Comparison of ENCODE assay signal across 15 cellular contexts in genomic region chr5:167378894-167379723, GRCh38.
A peak's percentile ranks its signal among the peaks of the same experiment; 100 is the strongest.
DNase-seq lines count a peak whose midpoint lies in the region; ATAC-seq and TF ChIP-seq lines count a peak whose summit lies in the region.
"Had no signal": no experiment of that assay in that cellular context is flagged by ENCODE, and none has a peak within 500 bp of the region (broad histone marks: within the 10 kb centered on the region; RNA-seq: fewer than 3 reads in every experiment).

No MANE protein-coding gene starts in this region.

- H3F3A ChIP-seq in GM23338 (replicated peaks; ENCODE audit: low read depth), result no peaks in the 10 kb centered on the region

- CTCF ChIA-PET in T-cell (lab: Charles Lee) (interaction anchor here in 1 of 2 donors (0.7 kb wide), 1 partner anchor 78 kb away, joined by 5 read pairs; no protein-coding TSS in a partner anchor), GM10248 (lab: Yijun Ruan, JAX) (interaction anchor here (1.5 kb wide), 1 partner anchor 21 kb away, joined by 3 read pairs; no protein-coding TSS in a partner anchor)

- H3K4me3 ChIP-seq in GM23338 (no peak overlapping the region), body of pancreas (no peak overlapping the region), prostate gland (no peak overlapping the region)

- intact Hi-C loops in body of pancreas (cut with DNase I), result no loop called here
- intact Hi-C loops in left colon (cut with DNase I, micrococcal nuclease), result loop anchor here in 1 of 2 donors (10.0 kb wide), 1 partner anchor 596 kb away; no protein-coding TSS in a partner anchor
- intact Hi-C loops in prostate gland (cut with DNase I), result no loop called here

- TF ChIP-seq POLR2A in body of pancreas (IDR thresholded peaks at IDR 0.05) (no peak), prostate gland (IDR thresholded peaks at IDR 0.05) (no peak)

- no peaks in the 10 kb centered on the region for H3K79me2 ChIP-seq in GM23338 (replicated peaks; ENCODE audit: insufficient read depth)

- POLR2A ChIA-PET in T-cell (lab: Charles Lee) (no interaction called here), GM10248 (lab: Yijun Ruan, JAX) (no interaction called here)

- H3K36me3 Mint-ChIP-seq in GM23338 (ENCODE audit: low read depth) (no peaks in the 10 kb centered on the region), T-cell (no peaks in the 10 kb centered on the region)
- H3K36me3 Mint-ChIP-seq: CD4-positive, CD25-positive, alpha-beta regulatory T cell had no signal

- H3K36me3 ChIP-seq in GM23338 (ENCODE audit: insufficient read depth) (no peaks in the 10 kb centered on the region), body of pancreas (replicated peaks in 1 of 2; ENCODE audit: insufficient read depth in 1 of 2, low read depth in 2 of 2) (no peaks in the 10 kb centered on the region), prostate gland (no peaks in the 10 kb centered on the region)

- H3K9me3 ChIP-seq in body of pancreas (no peaks in the 10 kb centered on the region), prostate gland (no peaks in the 10 kb centered on the region)

- H3K4me1 ChIP-seq in GM23338 (ENCODE audit: insufficient read depth) (peaks cover 14% of the 10 kb centered on the region; the same call in 1 of the 2 replicates), body of pancreas (no peaks in the 10 kb centered on the region), prostate gland (replicated peaks) (no peaks in the 10 kb centered on the region)

- H3K9me3 Mint-ChIP-seq in GM23338 (no peaks in the 10 kb centered on the region), T-cell (peaks cover 9 to 17% (median 9%) of the 10 kb centered on the region in 3 donors)

- peaks cover 5% of the 10 kb centered on the region for H3K27me3 Mint-ChIP-seq in GM23338 (ENCODE audit: insufficient read depth, low read depth, poor library complexity)
- no peaks in the 10 kb centered on the region for H3K27me3 Mint-ChIP-seq in T-cell
- H3K27me3 Mint-ChIP-seq: CD4-positive, CD25-positive, alpha-beta regulatory T cell had no signal

- H3K4me3 Mint-ChIP-seq in GM23338, result no peak overlapping the region
- no peak overlapping the region for H3K4me3 Mint-ChIP-seq in T-cell
- H3K4me3 Mint-ChIP-seq: CD4-positive, CD25-positive, alpha-beta regulatory T cell had no signal

- no peaks in the 10 kb centered on the region for H3K9me2 ChIP-seq in GM23338 (ENCODE audit: insufficient read depth)

- H3K27me3 ChIP-seq in GM23338 (ENCODE audit: insufficient read depth), result no peaks in the 10 kb centered on the region
- no peaks in the 10 kb centered on the region for H3K27me3 ChIP-seq in body of pancreas
- no peaks in the 10 kb centered on the region for H3K27me3 ChIP-seq in prostate gland (replicated peaks; ENCODE audit: insufficient read depth)

- 42 to 74% methylated on average over 9 of the region's 9 CpGs for WGBS in body of pancreas, 2 donors
- WGBS in prostate gland, result 16% methylated on average over 9 of the region's 9 CpGs

- H3K4me1 Mint-ChIP-seq in GM23338 (peaks cover 21% of the 10 kb centered on the region), T-cell (no peaks in the 10 kb centered on the region)
- H3K4me1 Mint-ChIP-seq: CD4-positive, CD25-positive, alpha-beta regulatory T cell had no signal

- H3K27ac Mint-ChIP-seq in GM23338 (peak overlapping the region; percentile 51; the same call in 1 of the 2 replicates), T-cell (no peak overlapping the region)
- H3K27ac Mint-ChIP-seq: CD4-positive, CD25-positive, alpha-beta regulatory T cell had no signal

- DNase-seq in GM23338 (ENCODE audit: low spot score), result peak; percentile 32
- peak in 3 of 4 donors; percentile 22 to 60 (median 28) for DNase-seq in body of pancreas
- peak; percentile 29 to 36 for DNase-seq in left colon
- DNase-seq in prostate gland (ENCODE audit: low spot score), result peak; percentile 64
- DNase-seq in T-cell, result no peak
- no peak for DNase-seq in GM10248 (ENCODE audit: extremely low spot score)
- no peak for DNase-seq in NOMO-1 (lab: John Stamatoyannopoulos, UW; ENCODE audit: unreplicated experiment in 2 of 2)
- no peak for DNase-seq in cerebellum (ENCODE audit: low spot score)
- DNase-seq: ACHN; CD4-positive, CD25-positive, alpha-beta regulatory T cell; NCI-H1092; NCI-H345; NCI-H748 treated with DMSO at 0.1 percent for 48 hours had no signal

- peak overlapping the region; percentile 45; the same call in 1 of the 2 replicates for H2AFZ ChIP-seq in GM23338

- TF ChIP-seq CTCF in GM23338 (conservative IDR thresholded peaks at IDR 0.05; ENCODE audit: low read depth in 2 of 2) (no peak), body of pancreas (IDR thresholded peaks at IDR 0.05) (no peak), prostate gland (IDR thresholded peaks at IDR 0.05) (no peak), GM10248 (IDR thresholded peaks at IDR 0.05; ENCODE audit: control extremely low read depth, extremely low read depth, low read depth, missing control alignments) (no peak)

- H3K27ac ChIP-seq in GM23338 (ENCODE audit: low read depth) (no peak overlapping the region), body of pancreas (no peak overlapping the region), prostate gland (no peak overlapping the region)

- no peaks in the 10 kb centered on the region for H4K20me1 ChIP-seq in GM23338 (replicated peaks; ENCODE audit: insufficient read depth)

- ATAC-seq in GM23338, result no peak
- ATAC-seq in body of pancreas, result no peak
- peak; percentile 85 for ATAC-seq in left colon
- no peak for ATAC-seq in T-cell (replicated peaks in 1 of 4)
- ATAC-seq: Panc1, Right ventricle myocardium inferior had no signal

- no peak overlapping the region for H3K4me2 ChIP-seq in GM23338

TF ChIP-seq in GM23338, 12 proteins besides CTCF, POLR2A, EP300 and RAD21:
- TF ChIP-seq CREB1 (CRISPR knock-in tag; IDR thresholded peaks at IDR 0.05; ENCODE audit: low read depth) (no peak), EZH2phosphoT487 (IDR thresholded peaks at IDR 0.05; ENCODE audit: unreplicated experiment) (no peak), ZNF114 (CRISPR knock-in tag; IDR thresholded peaks at IDR 0.05) (no peak)

Comparison
In these comparisons a context has a peak if more than half of its experiments do, and no peak if none do; other contexts are left out.
1. DNase-seq: peak in GM23338 (single experiment), body of pancreas (3 of 4), left colon (2 of 2) and prostate gland (single experiment); none in T-cell (0 of 34), GM10248 (single experiment), NOMO-1 (0 of 2) and cerebellum (single experiment).